ENCODE assay signal across 31 cellular contexts in the genomic region with DNA sequence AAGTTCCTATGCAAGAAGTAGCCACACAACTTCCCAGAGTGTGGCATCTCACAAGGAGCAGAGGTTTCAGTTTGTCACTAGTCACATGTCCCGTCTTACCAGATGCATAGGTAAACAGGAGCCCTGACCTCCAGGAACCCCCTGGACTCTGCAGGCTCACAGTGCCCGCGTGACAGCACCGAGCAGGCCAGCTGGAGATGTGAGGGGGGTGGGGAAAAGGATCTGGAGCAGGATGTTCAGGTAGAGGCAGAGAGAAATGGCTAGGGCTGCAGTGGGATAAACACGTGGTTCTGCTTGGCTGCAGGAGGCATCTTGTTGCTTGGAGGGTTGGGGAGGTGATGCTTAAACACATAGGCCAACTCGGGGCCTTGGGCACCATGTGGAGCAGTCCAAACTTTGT. TPM values are rescaled to one million over a fixed set of nuclear protein-coding genes. Genes with fewer than 3 reads are reported as not detected.
"Had no signal": no experiment of that assay in that cellular context is flagged by ENCODE, and none has a peak within 500 bp of the region (broad histone marks: within the 10 kb centered on the region; RNA-seq: fewer than 3 reads in every experiment).

No MANE protein-coding gene starts in this region.

- H3K4me3 ChIP-seq: dorsolateral prefrontal cortex, gastroesophageal sphincter, heart left ventricle, hepatocyte, psoas muscle, right lobe of liver, smooth muscle cell, stomach, thyroid gland had no signal

- DNase-seq: effector CD4-positive, alpha-beta T cell; foreskin keratinocyte; heart left ventricle; kidney; mammary epithelial cell; mesendoderm; naive thymus-derived CD8-positive, alpha-beta T cell; psoas muscle; retina; right lobe of liver; stimulated activated CD4-positive, alpha-beta T cell treated with anti-CD3 and anti-CD28 coated beads, Interleukin-12 subunit alpha, Interleukin-12 subunit beta, amount 100 ng/mL, for 4 hours; stimulated activated CD4-positive, alpha-beta T cell treated with anti-CD3 and anti-CD28 coated beads, Interleukin-1b, Interleukin-23, amount 100 ng/mL, for 48 hours; stimulated activated CD4-positive, alpha-beta T cell treated with anti-CD3 and anti-CD28 coated beads, Interleukin-4, amount 100 ng/mL, for 1 hour; stimulated activated naive CD4-positive, alpha-beta T cell treated with Interleukin-2 at 50 U/mL for 16 hours; stomach; thyroid gland; trophoblast cell had no signal

- H3K9me3 ChIP-seq: gastroesophageal sphincter, heart left ventricle, psoas muscle, right lobe of liver, stomach, thyroid gland had no signal

- H3K27me3 ChIP-seq: dorsolateral prefrontal cortex, foreskin keratinocyte, gastroesophageal sphincter, hepatocyte, right lobe of liver, thyroid gland had no signal

- H3K36me3 Mint-ChIP-seq: stimulated activated effector memory CD8-positive, alpha-beta T cell treated with anti-CD3 and anti-CD28 coated beads, Interleukin-12 subunit alpha, Interleukin-12 subunit beta, amount 100 ng/mL, for 72 hours had no signal

- H3K4me3 Mint-ChIP-seq: naive thymus-derived CD8-positive, alpha-beta T cell; stimulated activated effector memory CD8-positive, alpha-beta T cell treated with anti-CD3 and anti-CD28 coated beads, Interleukin-12 subunit alpha, Interleukin-12 subunit beta, amount 100 ng/mL, for 72 hours had no signal

- H3K36me3 ChIP-seq: thyroid gland had no signal

- ATAC-seq: gastroesophageal sphincter; heart left ventricle; left lobe of liver; naive thymus-derived CD8-positive, alpha-beta T cell; psoas muscle; right lobe of liver; stimulated activated effector memory CD8-positive, alpha-beta T cell treated with anti-CD3 and anti-CD28 coated beads, Interleukin-12 subunit alpha, Interleukin-12 subunit beta, amount 100 ng/mL, for 72 hours had no signal

- H3K4me1 ChIP-seq: foreskin keratinocyte, right lobe of liver had no signal

- H3K27ac Mint-ChIP-seq: naive thymus-derived CD8-positive, alpha-beta T cell; stimulated activated effector memory CD8-positive, alpha-beta T cell treated with anti-CD3 and anti-CD28 coated beads, Interleukin-12 subunit alpha, Interleukin-12 subunit beta, amount 100 ng/mL, for 72 hours had no signal

- H3K27ac ChIP-seq: dorsolateral prefrontal cortex, gastroesophageal sphincter, heart left ventricle, hepatocyte, psoas muscle, right lobe of liver, stomach had no signal

- H3K9me3 Mint-ChIP-seq: naive thymus-derived CD8-positive, alpha-beta T cell; stimulated activated effector memory CD8-positive, alpha-beta T cell treated with anti-CD3 and anti-CD28 coated beads, Interleukin-12 subunit alpha, Interleukin-12 subunit beta, amount 100 ng/mL, for 72 hours had no signal

- H3K4me1 Mint-ChIP-seq: stimulated activated effector memory CD8-positive, alpha-beta T cell treated with anti-CD3 and anti-CD28 coated beads, Interleukin-12 subunit alpha, Interleukin-12 subunit beta, amount 100 ng/mL, for 72 hours had no signal

RNA-seq across cellular contexts. Expression of a gene that starts 58.2 kb away (rescaled TPM):
- total RNA-seq: fibroblast of lung; foreskin keratinocyte; gastroesophageal sphincter; heart left ventricle; hepatocyte; kidney; left lobe of liver; mammary epithelial cell; myocyte; naive thymus-derived CD8-positive, alpha-beta T cell; osteoblast; psoas muscle; right lobe of liver; smooth muscle cell; subcutaneous adipose tissue; temporal lobe had no signal
- polyA plus RNA-seq: fibroblast of lung; foreskin keratinocyte; heart left ventricle; hepatocyte; liver; mammary epithelial cell; naive thymus-derived CD8-positive, alpha-beta T cell; neural cell; psoas muscle; smooth muscle cell; stomach; urinary bladder had no signal
